In the genomic region with DNA sequence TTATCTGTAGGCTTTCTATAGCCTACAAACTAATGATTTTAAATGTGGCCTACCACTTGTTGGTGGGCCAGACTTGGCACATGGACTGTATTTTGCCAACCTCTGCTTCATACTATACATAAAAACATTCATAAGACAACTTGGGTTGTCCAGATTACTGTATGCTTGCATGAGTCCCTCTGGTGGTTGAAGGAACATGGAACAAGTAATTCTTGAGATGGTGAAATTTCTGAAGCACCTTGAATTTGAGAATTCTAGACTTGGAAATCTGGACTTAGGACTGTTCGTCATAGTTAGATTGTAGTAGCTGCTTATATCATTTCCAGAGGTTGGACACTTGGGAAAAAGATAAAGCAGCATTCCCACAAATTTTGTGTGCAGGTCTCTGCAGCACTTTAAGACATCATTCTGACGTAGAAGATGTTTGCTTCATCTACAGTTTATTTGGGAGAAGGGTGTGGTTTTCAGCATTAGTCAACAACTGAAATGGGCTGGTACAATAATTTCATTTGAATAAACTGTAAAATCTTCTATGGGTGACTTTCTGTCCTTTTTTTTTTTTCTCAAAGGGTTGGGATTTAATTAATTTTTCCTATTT, we compare ENCODE assay signal across 8 cellular contexts. TPM values are rescaled to one million over a fixed set of nuclear protein-coding genes. Genes with fewer than 3 reads are reported as not detected.
DNase-seq lines count a peak whose midpoint lies in the region; ATAC-seq and TF ChIP-seq lines count a peak whose summit lies in the region.

No MANE protein-coding gene starts in this region.

- intact Hi-C loops in left ventricle myocardium inferior (cut with micrococcal nuclease) = no loop called here
- intact Hi-C loops in left cardiac atrium (cut with DNase I) = no loop called here
- intact Hi-C loops in uterus (cut with DNase I; ENCODE audit: low total_unique reads) = no loop called here

- DNase-seq in left ventricle myocardium inferior (no peak), left cardiac atrium (no peak), RWPE2 (ENCODE audit: low spot score) (no peak), fibroblast of peridontal ligament (ENCODE audit: extremely low read depth) (peak; percentile 57), uterus (no peak), retina (no peak), NCI-H2081 (lab: John Stamatoyannopoulos, UW) (no peak)

- H3K4me3 ChIP-seq in left ventricle myocardium inferior (no peak overlapping the region), RWPE2 (ENCODE audit: severe bottlenecking) (no peak overlapping the region), uterus (no peak overlapping the region)

- H3K27ac ChIP-seq in left ventricle myocardium inferior (replicated peaks) = no peak overlapping the region
- H3K27ac ChIP-seq in RWPE2 (ENCODE audit: poor library complexity, severe bottlenecking) = no peak overlapping the region
- no peak overlapping the region for H3K27ac ChIP-seq in uterus

- peak; percentile 55 for TF ChIP-seq CTCF in left ventricle myocardium inferior (IDR thresholded peaks at IDR 0.05; ENCODE audit: borderline replicate concordance)
- TF ChIP-seq CTCF in RWPE2 (IDR thresholded peaks at IDR 0.05; ENCODE audit: poor library complexity, severe bottlenecking) = peak; percentile 82
- peak in 3 of 4 experiments; percentile 12 to 29 (median 21) for TF ChIP-seq CTCF in uterus (IDR thresholded peaks at IDR 0.05)

- H3K36me3 ChIP-seq in left ventricle myocardium inferior (no peaks in the 10 kb centered on the region), RWPE2 (ENCODE audit: low read depth) (no peaks in the 10 kb centered on the region), uterus (no peaks in the 10 kb centered on the region)

- H3K9me3 ChIP-seq in left ventricle myocardium inferior (replicated peaks) = peaks cover 8% of the 10 kb centered on the region
- no peaks in the 10 kb centered on the region for H3K9me3 ChIP-seq in RWPE2 (ENCODE audit: severe bottlenecking)
- no peaks in the 10 kb centered on the region for H3K9me3 ChIP-seq in uterus

- peaks cover 31% of the 10 kb centered on the region for H3K4me1 ChIP-seq in left ventricle myocardium inferior
- H3K4me1 ChIP-seq in RWPE2 (ENCODE audit: insufficient read depth, poor library complexity, severe bottlenecking) = no peaks in the 10 kb centered on the region
- peaks cover 0 to 4% of the 10 kb centered on the region in 2 donors for H3K4me1 ChIP-seq in uterus

- no peaks in the 10 kb centered on the region for H3K27me3 ChIP-seq in left ventricle myocardium inferior (ENCODE audit: low read depth)
- H3K27me3 ChIP-seq in RWPE2 (ENCODE audit: insufficient read depth, poor library complexity, severe bottlenecking) = no peaks in the 10 kb centered on the region
- no peaks in the 10 kb centered on the region for H3K27me3 ChIP-seq in uterus

- no peak for TF ChIP-seq POLR2A in uterus (IDR thresholded peaks at IDR 0.05)

- ATAC-seq in left cardiac atrium (no peak), RWPE2 (ENCODE audit: low read depth) (peak; percentile 67), HG03571 (IDR thresholded peaks at IDR 0.05; ENCODE audit: unreplicated experiment) (no peak)

RNA-seq across cellular contexts. Expression of a gene that starts 31.2 kb away (rescaled TPM):
- total RNA-seq in left ventricle myocardium inferior = 20.9 TPM
- 10 to 100 TPM; 25.9 to 28.9 TPM for total RNA-seq in left cardiac atrium
- total RNA-seq in uterus = 10 to 100 TPM; 22.6 to 74.0 (median 48.4) TPM

Comparison
In these comparisons a context has a peak if more than half of its experiments do, and no peak if none do; other contexts are left out.
1. CTCF ChIP-seq: peak in every context shown above with its lines; median percentile 82 in RWPE2; 55 in left ventricle myocardium inferior; 21 in uterus.